13 cellular contexts compared by ENCODE assay signal in the genomic region with DNA sequence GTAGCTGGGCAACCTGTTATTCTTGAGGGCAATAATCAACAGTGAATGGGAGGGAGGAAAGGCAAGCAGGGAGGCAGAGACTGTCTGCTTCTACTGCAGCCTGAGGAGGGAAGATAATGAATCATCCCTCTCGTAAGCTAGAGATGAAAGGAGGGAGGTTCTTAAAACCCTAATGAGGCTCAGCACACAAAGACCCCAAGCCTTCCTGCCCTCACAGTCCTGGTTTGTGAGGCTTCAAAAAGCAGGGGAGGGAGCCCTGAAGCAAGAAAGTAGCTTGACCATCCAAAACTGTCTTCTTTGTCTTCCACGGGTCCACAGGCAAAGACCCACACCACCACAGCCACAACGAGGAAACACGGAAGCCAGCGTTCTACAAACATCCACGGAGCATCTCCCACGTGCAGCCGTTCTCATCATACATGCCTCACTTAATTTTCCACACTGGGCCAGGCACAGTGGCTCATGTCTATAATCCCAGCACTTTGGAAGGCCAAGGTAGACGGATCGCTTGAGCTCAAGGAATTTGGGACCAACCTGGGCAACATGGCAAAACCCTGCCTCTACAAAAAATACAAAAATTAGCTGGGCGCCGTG. TPM values are rescaled to one million over a fixed set of nuclear protein-coding genes. Genes with fewer than 3 reads are reported as not detected.
A peak's percentile ranks its signal among the peaks of the same experiment; 100 is the strongest.
DNase-seq lines count a peak whose midpoint lies in the region; ATAC-seq and TF ChIP-seq lines count a peak whose summit lies in the region.
"Had no signal": no experiment of that assay in that cellular context is flagged by ENCODE, and none has a peak within 500 bp of the region (broad histone marks: within the 10 kb centered on the region; RNA-seq: fewer than 3 reads in every experiment).

No MANE protein-coding gene starts in this region.

- ATAC-seq in GM19328 (IDR thresholded peaks at IDR 0.05; ENCODE audit: unreplicated experiment): no peak
- ATAC-seq: Right ventricle myocardium inferior had no signal

- WGBS in esophagus muscularis mucosa: 83% methylated on average over 12 of the region's 12 CpGs

- TF ChIP-seq POLR2A in breast epithelium (IDR thresholded peaks at IDR 0.05): no peak
- TF ChIP-seq POLR2A in esophagus muscularis mucosa (IDR thresholded peaks at IDR 0.05; ENCODE audit: low read depth): no peak

- CTCF ChIA-PET in MCF 10A (lab: Yijun Ruan, JAX): interaction anchor here (0.6 to 1.0 kb wide), 2 partner anchors 73 to 209 kb away, joined by 3 read pairs; no protein-coding TSS in a partner anchor

- intact Hi-C loops in breast epithelium (cut with DNase I; ENCODE audit: low total_unique reads) (no loop called here), MCF 10A (cut with micrococcal nuclease) (no loop called here), esophagus muscularis mucosa (cut with DNase I) (no loop called here), tibial artery (cut with DNase I; ENCODE audit: low total_unique reads) (no loop called here)

- TF ChIP-seq EP300 in esophagus muscularis mucosa (IDR thresholded peaks at IDR 0.05): no peak

- H3K36me3 Mint-ChIP-seq in MCF 10A (ENCODE audit: insufficient read depth, unreplicated experiment): no peaks in the 10 kb centered on the region
- H3K36me3 Mint-ChIP-seq in T-helper 1 cell treated with Interleukin-12 subunit alpha and Interleukin-12 subunit beta and Interleukin-4 antibody, amounts not matched to agents 30 μg/mL and 1 μg/mL, for 36 hours (ENCODE audit: low read depth): peaks cover 46% of the 10 kb centered on the region

- H3K4me3 ChIP-seq in breast epithelium: peak overlapping the region in 2 of 3 donors; percentile 52 to 56
- H3K4me3 ChIP-seq in esophagus muscularis mucosa: peak overlapping the region in 3 of 4 donors; percentile 46 to 62 (median 49)
- H3K4me3 ChIP-seq in tibial artery: peak overlapping the region; percentile 41 to 47

- no peak overlapping the region for H3K4me3 Mint-ChIP-seq in MCF 10A (ENCODE audit: unreplicated experiment)
- H3K4me3 Mint-ChIP-seq in T-helper 1 cell treated with Interleukin-12 subunit alpha and Interleukin-12 subunit beta and Interleukin-4 antibody, amounts not matched to agents 30 μg/mL and 1 μg/mL, for 36 hours: peak overlapping the region; percentile 92

- H3K36me3 ChIP-seq in breast epithelium (no peaks in the 10 kb centered on the region), esophagus muscularis mucosa (no peaks in the 10 kb centered on the region), tibial artery (no peaks in the 10 kb centered on the region)

- H3K4me1 ChIP-seq in breast epithelium (no peaks in the 10 kb centered on the region), esophagus muscularis mucosa (peaks cover 0 to 11% (median 10%) of the 10 kb centered on the region in 4 donors), tibial artery (peaks cover 0 to 8% (median 7%) of the 10 kb centered on the region in 4 donors)

- no peak overlapping the region for H3K27ac Mint-ChIP-seq in MCF 10A (ENCODE audit: low read depth, unreplicated experiment)
- peak overlapping the region; percentile 92 for H3K27ac Mint-ChIP-seq in T-helper 1 cell treated with Interleukin-12 subunit alpha and Interleukin-12 subunit beta and Interleukin-4 antibody, amounts not matched to agents 30 μg/mL and 1 μg/mL, for 36 hours

- peaks cover 5% of the 10 kb centered on the region for H3K4me1 Mint-ChIP-seq in MCF 10A (ENCODE audit: insufficient read depth, unreplicated experiment)
- peaks cover 64% of the 10 kb centered on the region for H3K4me1 Mint-ChIP-seq in T-helper 1 cell treated with Interleukin-12 subunit alpha and Interleukin-12 subunit beta and Interleukin-4 antibody, amounts not matched to agents 30 μg/mL and 1 μg/mL, for 36 hours (ENCODE audit: low read depth)

- TF ChIP-seq CTCF in breast epithelium (IDR thresholded peaks at IDR 0.05) (no peak), MCF 10A (IDR thresholded peaks at IDR 0.05; ENCODE audit: unreplicated experiment) (no peak), esophagus muscularis mucosa (IDR thresholded peaks at IDR 0.05) (no peak), tibial artery (IDR thresholded peaks at IDR 0.05) (no peak)

- H3K9me3 Mint-ChIP-seq in MCF 10A (ENCODE audit: unreplicated experiment): peaks cover 7% of the 10 kb centered on the region
- peaks cover 9% of the 10 kb centered on the region for H3K9me3 Mint-ChIP-seq in T-helper 1 cell treated with Interleukin-12 subunit alpha and Interleukin-12 subunit beta and Interleukin-4 antibody, amounts not matched to agents 30 μg/mL and 1 μg/mL, for 36 hours

- H3K9me3 ChIP-seq in breast epithelium (no peaks in the 10 kb centered on the region), esophagus muscularis mucosa (no peaks in the 10 kb centered on the region), tibial artery (no peaks in the 10 kb centered on the region)

- DNase-seq in breast epithelium (ENCODE audit: low spot score in 2 of 2): no peak
- DNase-seq in MCF 10A (ENCODE audit: unreplicated experiment): no peak
- DNase-seq in esophagus muscularis mucosa (ENCODE audit: extremely low spot score): no peak
- DNase-seq in tibial artery: no peak
- DNase-seq in NCI-H524 treated with DMSO at 0.1 percent for 48 hours (lab: John Stamatoyannopoulos, UW): no peak
- DNase-seq in globus pallidus (ENCODE audit: low spot score): no peak
- DNase-seq: AML-193, NCI-H2171 treated with DMSO at 0.1 percent for 48 hours, occipital lobe had no signal

- H3K27ac ChIP-seq in breast epithelium (no peak overlapping the region), esophagus muscularis mucosa (replicated peaks in 1 of 4) (no peak overlapping the region), tibial artery (no peak overlapping the region)
- H3K27ac ChIP-seq: KMS-11 had no signal

- H3K27me3 ChIP-seq in breast epithelium: peaks cover 6 to 28% of the 10 kb centered on the region in 2 donors
- peaks cover 4 to 62% (median 15%) of the 10 kb centered on the region in 4 donors for H3K27me3 ChIP-seq in esophagus muscularis mucosa
- H3K27me3 ChIP-seq in tibial artery: peaks cover 0 to 71% of the 10 kb centered on the region in 2 donors

- no TSS peak for BruUV-seq in MCF 10A (replicated peaks; lab: Mats Ljungman, UMichigan)

- POLR2A ChIA-PET in MCF 10A (lab: Yijun Ruan, JAX): no interaction called here

- H3K27me3 Mint-ChIP-seq in MCF 10A (ENCODE audit: insufficient read depth, unreplicated experiment): peaks cover 20% of the 10 kb centered on the region
- H3K27me3 Mint-ChIP-seq in T-helper 1 cell treated with Interleukin-12 subunit alpha and Interleukin-12 subunit beta and Interleukin-4 antibody, amounts not matched to agents 30 μg/mL and 1 μg/mL, for 36 hours (ENCODE audit: low read depth): no peaks in the 10 kb centered on the region

RNA-seq across cellular contexts. Expression of a gene that starts 1.7 kb away (rescaled TPM):
- total RNA-seq in breast epithelium (10 to 100 TPM in 2 of 3 donors, 1 to 10 TPM in 1; 9.8 to 28.6 (median 12.3) TPM), MCF 10A (2022) (not detected in 2 replicates), esophagus muscularis mucosa (10 to 100 TPM in 2 of 4 donors, 1 to 10 TPM in 2; 7.0 to 16.2 (median 9.6) TPM)

RNA-seq across cellular contexts. Expression of a gene that starts 57.5 kb away (rescaled TPM):
- total RNA-seq in breast epithelium (1 to 10 TPM; 2.2 to 3.7 (median 3.3) TPM), MCF 10A (2022) (0.10 and 0.23 TPM in 2 replicates), esophagus muscularis mucosa (100 to 1,000 TPM in 3 of 4 donors, 10 to 100 TPM in 1; 69.3 to 179 (median 117) TPM)

Comparison
In these comparisons a context has a peak if more than half of its experiments do, and no peak if none do; other contexts are left out.
1. RNA of a gene that starts 57.5 kb away (total RNA-seq): 69.3 to 179 TPM in esophagus muscularis mucosa; 2.2 to 3.7 TPM in breast epithelium and 0.10 to 0.23 TPM in MCF 10A; every median in the first group is over 10 times any median in the second.
2. Peak in every context shown above with its lines, with median percentiles within 50 percentile points of each other: H3K4me3 ChIP-seq.